9 cellular contexts compared by ENCODE assay signal in the genomic region with DNA sequence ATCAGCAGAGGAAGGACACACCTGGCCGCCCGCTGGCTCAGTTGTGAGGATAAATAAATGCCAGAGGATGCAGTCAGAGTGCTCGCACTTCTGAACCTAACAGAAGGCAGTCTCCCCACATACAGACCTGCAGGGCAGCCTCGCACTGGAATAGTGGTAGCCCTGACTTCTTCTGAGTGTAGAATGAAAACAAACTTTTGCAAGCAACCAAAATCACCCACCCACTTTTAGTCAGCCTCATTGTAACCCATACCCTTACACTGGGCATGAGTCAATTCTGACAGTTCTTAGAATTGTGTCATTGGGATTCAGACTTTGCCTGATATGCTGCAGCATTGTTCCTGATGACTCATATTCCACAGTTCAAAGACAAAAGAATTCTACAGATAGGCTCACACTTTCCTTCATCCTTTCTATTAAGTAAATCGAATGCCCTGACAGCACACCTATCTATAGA.
A peak's percentile ranks its signal among the peaks of the same experiment; 100 is the strongest.
DNase-seq lines count a peak whose midpoint lies in the region; ATAC-seq, FAIRE-seq and TF ChIP-seq lines count a peak whose summit lies in the region.
"Had no signal": no experiment of that assay in that cellular context is flagged by ENCODE, and none has a peak within 500 bp of the region (broad histone marks: within the 10 kb centered on the region; RNA-seq: fewer than 3 reads in every experiment).

No MANE protein-coding gene starts in this region.

- no peak for TF ChIP-seq CTCF in esophagus squamous epithelium (IDR thresholded peaks at IDR 0.05)

- no peak overlapping the region for H3K4me3 ChIP-seq in esophagus squamous epithelium

- H3K4me1 ChIP-seq in esophagus squamous epithelium: peaks cover 0 to 13% (median 0%) of the 10 kb centered on the region in 3 donors

- peaks cover 18% of the 10 kb centered on the region for H3K4me1 Mint-ChIP-seq in T-helper 17 cell

- H3K4me3 Mint-ChIP-seq in T-helper 17 cell: no peak overlapping the region

- 40 to 43% methylated on average over 5 of the region's 5 CpGs for WGBS in esophagus squamous epithelium, 2 donors

- peak; percentile 65 for DNase-seq in H54 (ENCODE audit: insufficient read length, low spot score)
- DNase-seq in RPMI8226: peak; percentile 9
- no peak for DNase-seq in esophagus squamous epithelium (lab: John Stamatoyannopoulos, UW)
- DNase-seq in stimulated activated CD4-positive, alpha-beta T cell treated with anti-CD3 and anti-CD28 coated beads, Interleukin-12 subunit alpha, Interleukin-12 subunit beta, amount 100 ng/mL, for 24 hours (ENCODE audit: low read depth in 2 of 2): peak; percentile 2 to 4
- DNase-seq in DMS79 (lab: John Stamatoyannopoulos, UW): no peak
- DNase-seq in cortex of kidney (lab: John Stamatoyannopoulos, UW): no peak
- no peak for DNase-seq in T-helper 17 cell
- DNase-seq: aorta had no signal

- peak overlapping the region in 3 of 4 donors; percentile 31 to 45 (median 44) for H3K27ac ChIP-seq in esophagus squamous epithelium

- H3K27me3 ChIP-seq in esophagus squamous epithelium: no peaks in the 10 kb centered on the region

- H3K36me3 Mint-ChIP-seq in T-helper 17 cell (ENCODE audit: low read depth): peaks cover 6% of the 10 kb centered on the region

- no peaks in the 10 kb centered on the region for H3K27me3 Mint-ChIP-seq in T-helper 17 cell

- ATAC-seq in HG03571 (IDR thresholded peaks at IDR 0.05; ENCODE audit: unreplicated experiment): no peak
- no peak for ATAC-seq in T-helper 17 cell

- intact Hi-C loops in esophagus squamous epithelium (cut with DNase I): no loop called here

- TF ChIP-seq POLR2A in H54 (IDR thresholded peaks at IDR 0.05; ENCODE audit: low read depth, low read length): no peak
- no peak for TF ChIP-seq POLR2A in esophagus squamous epithelium (IDR thresholded peaks at IDR 0.05)

- no peak overlapping the region for H3K27ac Mint-ChIP-seq in T-helper 17 cell

- FAIRE-seq in H54 (lab: Jason Lieb, UNC): peak; percentile 100

- H3K36me3 ChIP-seq in esophagus squamous epithelium: no peaks in the 10 kb centered on the region

- H3K9me3 ChIP-seq in esophagus squamous epithelium (no peaks in the 10 kb centered on the region), T-helper 17 cell (ENCODE audit: control insufficient read depth, low read length, poor library complexity, severe bottlenecking) (no peaks in the 10 kb centered on the region)

Comparison
In these comparisons a context has a peak if more than half of its experiments do, and no peak if none do; other contexts are left out.
1. DNase-seq: peak in H54 (single experiment), RPMI8226 (single experiment) and stimulated activated CD4-positive, alpha-beta T cell treated with anti-CD3 and anti-CD28 coated beads, Interleukin-12 subunit alpha, Interleukin-12 subunit beta, amount 100 ng/mL, for 24 hours (2 of 2); none in esophagus squamous epithelium (single experiment), DMS79 (single experiment), cortex of kidney (single experiment) and T-helper 17 cell (0 of 3).